Comparison of ENCODE assay signal across 1 cellular context in genomic region chr22:24423519-24424000, GRCh38.
TF ChIP-seq lines count a peak whose summit lies in the region.

No MANE protein-coding gene starts in this region.

TF ChIP-seq in HEK293, 187 proteins besides CTCF, POLR2A, EP300 and RAD21 (continued from another document):
- no peak for TF ChIP-seq ZNF488 (tag by site-specific recombination; IDR thresholded peaks at IDR 0.05)
- TF ChIP-seq OSR2 (tag by site-specific recombination; IDR thresholded peaks at IDR 0.05): no peak
- peak; percentile 72; the same call in 1 of the 2 replicates for TF ChIP-seq IKZF3 (tag by site-specific recombination; IDR thresholded peaks at IDR 0.05)
- TF ChIP-seq TSHZ1 (tag by site-specific recombination; IDR thresholded peaks at IDR 0.05; ENCODE audit: borderline replicate concordance): no peak
- no peak for TF ChIP-seq ZNF112 (tag by site-specific recombination; IDR thresholded peaks at IDR 0.05)
- no peak for TF ChIP-seq FEZF1 (tag by site-specific recombination; IDR thresholded peaks at IDR 0.05)
- no peak for TF ChIP-seq ZNF354C (tag by site-specific recombination; IDR thresholded peaks at IDR 0.05; ENCODE audit: borderline replicate concordance, low read depth)
- TF ChIP-seq ZNF777 (tag by site-specific recombination; IDR thresholded peaks at IDR 0.05; ENCODE audit: borderline replicate concordance): no peak
- TF ChIP-seq ZNF529 (tag by site-specific recombination; IDR thresholded peaks at IDR 0.05; ENCODE audit: insufficient replicate concordance): no peak
TF ChIP-seq in HEK293: peak in this region for 16.
